Comparison of ENCODE assay signal across 9 cellular contexts in genomic region chr5:97425511-97425910, GRCh38.
DNase-seq lines count a peak whose midpoint lies in the region; ATAC-seq and TF ChIP-seq lines count a peak whose summit lies in the region.
"Had no signal": no experiment of that assay in that cellular context is flagged by ENCODE, and none has a peak within 500 bp of the region (broad histone marks: within the 10 kb centered on the region; RNA-seq: fewer than 3 reads in every experiment).

No MANE protein-coding gene starts in this region.

- H3K27me3 Mint-ChIP-seq in H9 (ENCODE audit: low read depth): no peaks in the 10 kb centered on the region; the same call in 1 of the 2 replicates
- H3K27me3 Mint-ChIP-seq in activated naive CD8-positive, alpha-beta T cell treated with anti-CD3 and anti-CD28 coated beads, Interleukin-2, amount 50 U/mL, for 24 hours: no peaks in the 10 kb centered on the region
- H3K27me3 Mint-ChIP-seq: activated CD4-positive, alpha-beta memory T cell treated with anti-CD3 and anti-CD28 coated beads for 36 hours had no signal

- no peak overlapping the region for H3K9ac ChIP-seq in H9 (ENCODE audit: extremely low read depth, insufficient read length, low read length)
- no peak overlapping the region for H3K9ac ChIP-seq in adipocyte (ENCODE audit: low read length)
- H3K9ac ChIP-seq in mesendoderm (ENCODE audit: low read length): no peak overlapping the region

- peak; percentile 67 for TF ChIP-seq CTCF in H9 (conservative IDR thresholded peaks at IDR 0.05)

- H2BK15ac ChIP-seq in H9 (ENCODE audit: low read depth, low read length): no peak overlapping the region
- no peak overlapping the region for H2BK15ac ChIP-seq in mesendoderm (replicated peaks; ENCODE audit: low read depth)

- WGBS in H9 (ENCODE audit: extremely low coverage, insufficient read length, low lambda C conversion rate): no CpG with 5 or more reads among the region's 4 CpGs
- no CpG with 5 or more reads among the region's 4 CpGs for whole genome bisulfite sequencing in mesendoderm (ENCODE audit: extremely low coverage, insufficient coverage, low lambda C conversion rate)

- H3K23ac ChIP-seq in H9 (ENCODE audit: insufficient read length, low read depth, low read length) (no peak overlapping the region), mesendoderm (ENCODE audit: low read length) (no peak overlapping the region)

- no peak overlapping the region for H2BK12ac ChIP-seq in H9 (ENCODE audit: insufficient read length, low read depth, low read length)

- H3K27me3 ChIP-seq in H9 (ENCODE audit: insufficient read depth, low read length) (no peaks in the 10 kb centered on the region), adipocyte (replicated peaks; ENCODE audit: control insufficient read depth, insufficient read depth, low read length) (no peaks in the 10 kb centered on the region), mesendoderm (ENCODE audit: insufficient read depth, low read length, poor library complexity) (no peaks in the 10 kb centered on the region)

- H3K14ac ChIP-seq in H9 (ENCODE audit: insufficient read depth, low read length): no peak overlapping the region

- H3K9me3 ChIP-seq in H9 (ENCODE audit: control insufficient read depth, low read depth, low read length) (no peaks in the 10 kb centered on the region), adipocyte (ENCODE audit: control insufficient read depth, low read length) (no peaks in the 10 kb centered on the region)

- H3K18ac ChIP-seq in H9 (ENCODE audit: insufficient read length, low read depth, low read length): no peak overlapping the region
- H3K18ac ChIP-seq in mesendoderm (ENCODE audit: low read length): no peak overlapping the region

- H4K20me1 ChIP-seq in H9 (ENCODE audit: control insufficient read depth, insufficient read depth, insufficient read length): no peaks in the 10 kb centered on the region

- H4K8ac ChIP-seq in H9 (replicated peaks; ENCODE audit: insufficient read length, low read depth, low read length): no peak overlapping the region
- no peak overlapping the region for H4K8ac ChIP-seq in mesendoderm (ENCODE audit: low read depth, low read length)

- no peak overlapping the region for H3K4me3 Mint-ChIP-seq in H9
- no peak overlapping the region for H3K4me3 Mint-ChIP-seq in activated naive CD8-positive, alpha-beta T cell treated with anti-CD3 and anti-CD28 coated beads, Interleukin-2, amount 50 U/mL, for 24 hours
- H3K4me3 Mint-ChIP-seq: activated CD4-positive, alpha-beta memory T cell treated with anti-CD3 and anti-CD28 coated beads for 36 hours had no signal

- no peaks in the 10 kb centered on the region for H3K79me2 ChIP-seq in H9 (ENCODE audit: insufficient read depth, low read length)
- no peaks in the 10 kb centered on the region for H3K79me2 ChIP-seq in mesendoderm (ENCODE audit: control insufficient read depth, insufficient read depth, low read length)

- H3K27ac ChIP-seq in H9 (ENCODE audit: insufficient read length, low read depth, low read length) (no peak overlapping the region), mesendoderm (ENCODE audit: low read depth, low read length) (no peak overlapping the region)

- H3K4me1 ChIP-seq in H9 (ENCODE audit: insufficient read depth, low read length): no peaks in the 10 kb centered on the region
- no peaks in the 10 kb centered on the region for H3K4me1 ChIP-seq in adipocyte (ENCODE audit: control insufficient read depth, insufficient read depth, low read length)
- no peaks in the 10 kb centered on the region for H3K4me1 ChIP-seq in mesendoderm (ENCODE audit: control insufficient read depth, low read depth, low read length)

- H2AK5ac ChIP-seq in H9 (ENCODE audit: insufficient read length, low read length) (no peak overlapping the region), mesendoderm (ENCODE audit: low read length) (no peak overlapping the region)

- 0 out of 4 replicates have a peak, but pooled peaks cover 0 to 2% of the 10 kb centered on the region in 2 experiments for H3K4me1 Mint-ChIP-seq in H9
- H3K4me1 Mint-ChIP-seq in activated naive CD8-positive, alpha-beta T cell treated with anti-CD3 and anti-CD28 coated beads, Interleukin-2, amount 50 U/mL, for 24 hours: no peaks in the 10 kb centered on the region

- H2AFZ ChIP-seq in H9 (ENCODE audit: low read length): no peak overlapping the region

- no peaks in the 10 kb centered on the region for H3K36me3 Mint-ChIP-seq in H9 (ENCODE audit: insufficient read depth in 1 of 3, low read depth in 3 of 3)
- no peaks in the 10 kb centered on the region for H3K36me3 Mint-ChIP-seq in activated naive CD8-positive, alpha-beta T cell treated with anti-CD3 and anti-CD28 coated beads, Interleukin-2, amount 50 U/mL, for 24 hours (ENCODE audit: low read depth)
- H3K36me3 Mint-ChIP-seq: activated CD4-positive, alpha-beta memory T cell treated with anti-CD3 and anti-CD28 coated beads for 36 hours had no signal

- no peak overlapping the region for H2BK120ac ChIP-seq in H9 (ENCODE audit: low read depth, low read length, poor library complexity, severe bottlenecking)
- H2BK120ac ChIP-seq in mesendoderm (ENCODE audit: low read depth, low read length): no peak overlapping the region

- H3K79me1 ChIP-seq in H9 (ENCODE audit: insufficient read depth, low read depth, low read length, poor library complexity, severe bottlenecking) (no peaks in the 10 kb centered on the region), mesendoderm (ENCODE audit: low read length) (no peaks in the 10 kb centered on the region)

- no peak overlapping the region for H2BK20ac ChIP-seq in H9 (ENCODE audit: low read depth, low read length, poor library complexity, severe bottlenecking)

- no peak overlapping the region for H3K56ac ChIP-seq in H9 (ENCODE audit: insufficient read length, low read depth, low read length)
- H3K56ac ChIP-seq in mesendoderm (ENCODE audit: low read length): no peak overlapping the region

- peak; percentile 15 for DNase-seq in EL
- DNase-seq in H9: peak; percentile 40
- DNase-seq in adipocyte (ENCODE audit: low read depth): peak; percentile 28
- peak; percentile 61 for DNase-seq in mesendoderm
- no peak for DNase-seq in activated naive CD8-positive, alpha-beta T cell treated with anti-CD3 and anti-CD28 coated beads, Interleukin-2, amount 50 U/mL, for 24 hours
- DNase-seq: activated CD4-positive, alpha-beta memory T cell treated with anti-CD3 and anti-CD28 coated beads for 36 hours had no signal

- H4K91ac ChIP-seq in H9 (ENCODE audit: insufficient read length, low read depth, low read length): no peak overlapping the region

- H4K5ac ChIP-seq in H9 (ENCODE audit: insufficient read length, low read depth, low read length) (no peak overlapping the region), mesendoderm (ENCODE audit: low read length) (no peak overlapping the region)

- H2BK5ac ChIP-seq in H9 (ENCODE audit: insufficient read length, low read length): no peak overlapping the region
- H2BK5ac ChIP-seq in mesendoderm (ENCODE audit: low read length): no peak overlapping the region

- H3K27ac Mint-ChIP-seq in H9: no peak overlapping the region
- H3K27ac Mint-ChIP-seq in activated naive CD8-positive, alpha-beta T cell treated with anti-CD3 and anti-CD28 coated beads, Interleukin-2, amount 50 U/mL, for 24 hours: no peak overlapping the region
- H3K27ac Mint-ChIP-seq: activated CD4-positive, alpha-beta memory T cell treated with anti-CD3 and anti-CD28 coated beads for 36 hours had no signal

- H3K4ac ChIP-seq in H9 (ENCODE audit: low read depth, low read length): no peak overlapping the region
- H3K4ac ChIP-seq in mesendoderm (ENCODE audit: low read depth, low read length): no peak overlapping the region

- no peaks in the 10 kb centered on the region for H3K23me2 ChIP-seq in H9 (ENCODE audit: insufficient read length, low read depth, low read length, poor library complexity, severe bottlenecking)

- no peaks in the 10 kb centered on the region for H3K9me3 Mint-ChIP-seq in H9
- H3K9me3 Mint-ChIP-seq in activated naive CD8-positive, alpha-beta T cell treated with anti-CD3 and anti-CD28 coated beads, Interleukin-2, amount 50 U/mL, for 24 hours: no peaks in the 10 kb centered on the region
- H3K9me3 Mint-ChIP-seq: activated CD4-positive, alpha-beta memory T cell treated with anti-CD3 and anti-CD28 coated beads for 36 hours had no signal

- H3T11ph ChIP-seq in H9 (ENCODE audit: low read length): no peak overlapping the region

- H3K36me3 ChIP-seq in adipocyte (ENCODE audit: control insufficient read depth, insufficient read depth, low read length, severe bottlenecking): no peaks in the 10 kb centered on the region
- H3K36me3 ChIP-seq in mesendoderm (ENCODE audit: control insufficient read depth, insufficient read depth, low read length): no peaks in the 10 kb centered on the region

- no peak for ATAC-seq in HG02970 (IDR thresholded peaks at IDR 0.05; ENCODE audit: low FRiP score, unreplicated experiment)
- ATAC-seq in GM19324 (IDR thresholded peaks at IDR 0.05; ENCODE audit: low FRiP score, unreplicated experiment): no peak
- ATAC-seq in activated naive CD8-positive, alpha-beta T cell treated with anti-CD3 and anti-CD28 coated beads, Interleukin-2, amount 50 U/mL, for 24 hours: no peak
- no peak for ATAC-seq in HG03095 (IDR thresholded peaks at IDR 0.05; ENCODE audit: unreplicated experiment)

- no peak overlapping the region for H3K4me2 ChIP-seq in H9 (ENCODE audit: insufficient read depth, insufficient read length, low read length)
- H3K4me2 ChIP-seq in mesendoderm (ENCODE audit: low read length): no peak overlapping the region

- H3K4me3 ChIP-seq in adipocyte (ENCODE audit: low read length) (no peak overlapping the region), mesendoderm (ENCODE audit: low read length) (no peak overlapping the region)
